11 cellular contexts compared by ENCODE assay signal in the genomic region with DNA sequence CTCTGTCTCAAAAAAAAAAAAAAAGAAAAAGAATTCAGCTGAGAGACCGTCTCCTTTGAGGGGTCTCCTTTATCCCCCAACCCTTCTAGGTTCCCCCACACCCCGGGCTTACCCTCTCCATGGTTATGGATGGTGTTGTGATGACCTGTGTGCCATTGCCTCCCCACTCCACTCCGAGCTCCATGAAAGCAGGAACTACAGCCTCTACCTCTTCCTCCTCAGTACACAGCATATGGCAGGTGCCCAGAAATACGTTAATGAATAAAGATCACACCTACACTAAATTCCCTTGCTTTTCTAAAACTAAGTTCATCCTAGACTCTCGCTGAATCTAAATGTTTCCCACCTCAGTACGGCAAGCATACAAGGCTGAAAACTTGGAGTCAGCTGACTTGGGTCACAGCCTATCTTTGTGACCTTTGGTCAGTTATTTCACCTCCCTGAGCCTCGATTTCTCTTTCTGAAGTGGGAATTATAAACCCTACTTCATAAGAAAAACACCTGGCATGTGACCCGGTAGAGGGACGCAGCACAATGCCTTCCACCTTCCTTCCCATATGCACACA. TPM values are rescaled to one million over a fixed set of nuclear protein-coding genes. Genes with fewer than 3 reads are reported as not detected.
A peak's percentile ranks its signal among the peaks of the same experiment; 100 is the strongest.
DNase-seq lines count a peak whose midpoint lies in the region; ATAC-seq, FAIRE-seq and TF ChIP-seq lines count a peak whose summit lies in the region.
"Had no signal": no experiment of that assay in that cellular context is flagged by ENCODE, and none has a peak within 500 bp of the region (broad histone marks: within the 10 kb centered on the region; RNA-seq: fewer than 3 reads in every experiment).

No MANE protein-coding gene starts in this region.

- no peaks in the 10 kb centered on the region; the same call in 1 of the 2 replicates for H3K23me2 ChIP-seq in H1 (ENCODE audit: low read depth, low read length)

- H3K79me2 ChIP-seq in H1 (ENCODE audit: control insufficient read depth in 1 of 2, insufficient read depth in 2 of 2, low read length in 2 of 2), result no peaks in the 10 kb centered on the region

- H3K9me3 ChIP-seq in left ventricle myocardium inferior (replicated peaks) (no peaks in the 10 kb centered on the region), right cardiac atrium (ENCODE audit: control insufficient read depth, low read length) (no peaks in the 10 kb centered on the region), H1 (ENCODE audit: insufficient read depth in 2 of 2, low read depth in 1 of 2, low read length in 1 of 2) (no peaks in the 10 kb centered on the region), muscle layer of duodenum (ENCODE audit: control insufficient read depth in 1 of 2, low read length in 2 of 2) (no peaks in the 10 kb centered on the region)

- FAIRE-seq in H1 (lab: Jason Lieb, UNC), result no peak
- FAIRE-seq: kidney had no signal

- CTCF ChIA-PET in H1 (lab: Charles Lee; ENCODE audit: partially characterized antibody), result interaction anchor here (0.6 to 6.1 kb wide), 56 partner anchors 8 to 453 kb away, joined by 3 to 82 read pairs (median 4); no protein-coding TSS in a partner anchor

- no peak overlapping the region for H4K91ac ChIP-seq in H1 (replicated peaks; ENCODE audit: insufficient read length, low read length)

- intact Hi-C loops in left ventricle myocardium inferior (cut with micrococcal nuclease) (loop anchor here (5.0 to 10.0 kb wide), 2 partner anchors 285 to 407 kb away; no protein-coding TSS in a partner anchor), right cardiac atrium (cut with DNase I) (loop anchor here (2.0 to 10.0 kb wide), 5 partner anchors 147 to 407 kb away; no protein-coding TSS in a partner anchor), head of caudate nucleus (cut with DNase I) (loop anchor here (5.0 kb wide), 1 partner anchor 285 kb away; no protein-coding TSS in a partner anchor)

- H3K79me1 ChIP-seq in H1 (ENCODE audit: low read depth, low read length), result no peaks in the 10 kb centered on the region

- ATAC-seq in right cardiac atrium (no peak), GM21447 (IDR thresholded peaks at IDR 0.05; ENCODE audit: unreplicated experiment) (no peak), GM18520 (IDR thresholded peaks at IDR 0.05; ENCODE audit: unreplicated experiment) (no peak)

- H3K27me3 ChIP-seq in left ventricle myocardium inferior (ENCODE audit: low read depth) (no peaks in the 10 kb centered on the region), right cardiac atrium (ENCODE audit: control insufficient read depth, insufficient read depth) (no peaks in the 10 kb centered on the region), H1 (replicated peaks in 1 of 4; ENCODE audit: control insufficient read depth in 3 of 4, extremely low read depth in 1 of 4, insufficient read depth in 3 of 4, low read length in 3 of 4) (peaks cover 0 to 4% (median 0%) of the 10 kb centered on the region in 4 experiments; a peak in 4 of 7 replicates), muscle layer of duodenum (ENCODE audit: low read depth, low read length) (no peaks in the 10 kb centered on the region)
- H3K27me3 ChIP-seq: brain microvascular endothelial cell had no signal

- no peak overlapping the region for H2BK12ac ChIP-seq in H1 (ENCODE audit: low read depth, low read length)

- H3K9ac ChIP-seq in H1 (replicated peaks in 1 of 4; ENCODE audit: extremely low read depth in 1 of 4, low read depth in 3 of 4, low read length in 3 of 4), result no peak overlapping the region

- H4K5ac ChIP-seq in H1 (ENCODE audit: insufficient read length, low read depth, low read length), result no peak overlapping the region

- TF ChIP-seq POLR2A in H1 (IDR thresholded peaks at IDR 0.05; ENCODE audit: control extremely low read depth in 1 of 2, low read depth in 2 of 2, low read length in 2 of 2), result no peak

- no peak overlapping the region for H2BK120ac ChIP-seq in H1 (replicated peaks; ENCODE audit: low read depth, low read length)

- H3K14ac ChIP-seq in H1 (ENCODE audit: insufficient read length), result no peak overlapping the region

- H3K23ac ChIP-seq in H1 (ENCODE audit: insufficient read length), result no peak overlapping the region

- DNase-seq in left ventricle myocardium inferior (no peak), right cardiac atrium (no peak), H1 (ENCODE audit: low read depth in 1 of 2, low spot score in 2 of 2) (no peak), iPS-NIHi11 (ENCODE audit: low spot score) (no peak), head of caudate nucleus (no peak)

- no peaks in the 10 kb centered on the region for H3K36me3 ChIP-seq in left ventricle myocardium inferior
- H3K36me3 ChIP-seq in H1 (ENCODE audit: control insufficient read depth in 2 of 4, insufficient read depth in 4 of 4, low read length in 3 of 4), result no peaks in the 10 kb centered on the region
- no peaks in the 10 kb centered on the region for H3K36me3 ChIP-seq in muscle layer of duodenum (ENCODE audit: control insufficient read depth in 1 of 2, insufficient read depth in 2 of 2, low read length in 2 of 2)
- H3K36me3 ChIP-seq: brain microvascular endothelial cell had no signal

- H2BK15ac ChIP-seq in H1 (ENCODE audit: low read length), result no peak overlapping the region

- H2BK5ac ChIP-seq in H1 (ENCODE audit: low read depth, low read length), result no peak overlapping the region

- H2AK5ac ChIP-seq in H1 (ENCODE audit: low read depth, low read length), result no peak overlapping the region

- no peaks in the 10 kb centered on the region for H4K20me1 ChIP-seq in H1 (replicated peaks in 1 of 2; ENCODE audit: control insufficient read depth in 1 of 2, insufficient read depth in 2 of 2, low read length in 2 of 2)

- no peak for TF ChIP-seq EP300 in H1 (IDR thresholded peaks at IDR 0.05; ENCODE audit: borderline replicate concordance in 1 of 2, low read depth in 2 of 2, low read length in 2 of 2)

- TF ChIP-seq RAD21 in H1 (IDR thresholded peaks at IDR 0.05 in 1 of 2, conservative IDR thresholded peaks at IDR 0.05 in 1 of 2; ENCODE audit: low read depth in 2 of 2, low read length in 2 of 2), result no peak

- peaks cover 28% of the 10 kb centered on the region for H3K4me1 ChIP-seq in left ventricle myocardium inferior
- H3K4me1 ChIP-seq in right cardiac atrium (ENCODE audit: control insufficient read depth, insufficient read depth, low read length), result peaks cover 3% of the 10 kb centered on the region
- no peaks in the 10 kb centered on the region; a peak in 1 of 7 replicates for H3K4me1 ChIP-seq in H1 (replicated peaks in 1 of 4; ENCODE audit: control insufficient read depth in 3 of 4, insufficient read depth in 4 of 4, low read length in 3 of 4)
- H3K4me1 ChIP-seq in muscle layer of duodenum (ENCODE audit: control insufficient read depth in 1 of 2, insufficient read depth in 2 of 2, low read length in 2 of 2), result peaks cover 7 to 27% of the 10 kb centered on the region in 2 donors

- H3K4me3 ChIP-seq in left ventricle myocardium inferior (peak overlapping the region; percentile 52), right cardiac atrium (ENCODE audit: low read length) (no peak overlapping the region), H1 (ENCODE audit: extremely low read depth in 1 of 4, insufficient read depth in 2 of 4, low read depth in 3 of 4, low read length in 4 of 4) (no peak overlapping the region), muscle layer of duodenum (ENCODE audit: low read depth in 1 of 2, low read length in 2 of 2) (peak overlapping the region; percentile 32 to 61)

- H3K56ac ChIP-seq in H1 (replicated peaks; ENCODE audit: insufficient read length, low read depth, low read length), result no peak overlapping the region

- TF ChIP-seq CTCF in left ventricle myocardium inferior (IDR thresholded peaks at IDR 0.05; ENCODE audit: borderline replicate concordance), result no peak
- TF ChIP-seq CTCF in H1 (IDR thresholded peaks at IDR 0.05; ENCODE audit: control extremely low read depth in 1 of 3, insufficient read depth in 1 of 3, low read depth in 1 of 3, low read length in 3 of 3), result no peak

- no peak overlapping the region for H4K8ac ChIP-seq in H1 (ENCODE audit: extremely low read depth, insufficient read depth, low read length)

- H3K4me2 ChIP-seq in H1 (ENCODE audit: insufficient read depth in 1 of 2, low read depth in 2 of 2, low read length in 2 of 2), result peak overlapping the region in 1 of 2 experiments; percentile 41; a peak in 2 of 4 replicates

- no peak overlapping the region for H3K4ac ChIP-seq in H1 (replicated peaks; ENCODE audit: insufficient read length, low read depth, low read length)

- POLR2A ChIA-PET in H1 (lab: Charles Lee; ENCODE audit: partially characterized antibody), result interaction anchor here (0.9 to 1.9 kb wide), 3 partner anchors 277 to 312 kb away, joined by 3 to 4 read pairs (median 3); no protein-coding TSS in a partner anchor

- no peak overlapping the region for H2BK20ac ChIP-seq in H1 (ENCODE audit: low read length)

- 54% methylated on average over 9 of the region's 9 CpGs for WGBS in right cardiac atrium
- WGBS in H1 (ENCODE audit: extremely low coverage in 1 of 2, insufficient coverage in 1 of 2, insufficient read length in 1 of 2, insufficient replicate concordance in 2 of 2, low coverage in 1 of 2, low lambda C conversion rate in 2 of 2, missing lambda C conversion rate in 1 of 2), 2 experiments, result 63% methylated on average over 8 of the region's 9 CpGs; no CpG with 5 or more reads in 1 of the 2 experiments

- H3K27ac ChIP-seq in left ventricle myocardium inferior (replicated peaks) (no peak overlapping the region), right cardiac atrium (ENCODE audit: low read length) (no peak overlapping the region), H1 (ENCODE audit: low read depth, low read length) (no peak overlapping the region), muscle layer of duodenum (ENCODE audit: low read length) (no peak overlapping the region)
- H3K27ac ChIP-seq: brain microvascular endothelial cell, HL-60 had no signal

- no peak overlapping the region for H3K18ac ChIP-seq in H1 (ENCODE audit: extremely low read depth, low read length)

- H2AFZ ChIP-seq in H1 (ENCODE audit: low read length), result peak overlapping the region; percentile 86; the same call in 1 of the 2 replicates

RNA-seq across cellular contexts. Expression of gene COPRS, which starts 17.1 kb away (rescaled TPM):
- total RNA-seq in left ventricle myocardium inferior (52.5 TPM), right cardiac atrium (10 to 100 TPM; 42.9 to 56.1 (median 46.0) TPM)
- polyA plus RNA-seq in right cardiac atrium (57.9 TPM), H1 (2011; rRNA removed) (32.4 and 40.9 TPM in 2 replicates)
- 47.4 and 49.3 TPM in 2 replicates for total RNA-seq in H1 (2021; fragmentation: NEBNext Ultra II Directional; extraction: Animal tissue kit (Norgen Biotek cat#: 25700))
- polyA plus RNA-seq in H1 (2011; cell fraction: cytosol; rRNA removed), result 35.4 TPM
- polyA plus RNA-seq in H1 (2011; cell fraction: nucleus; rRNA removed), result 19.8 TPM
- 57.5 to 63.5 TPM (median 60.2 TPM) in 4 replicates for polyA plus RNA-seq in H1 (2012, experiment 1 of 2)
- polyA plus RNA-seq in H1 (2012, experiment 2 of 2), result 72.4 TPM
- 33.5 TPM for polyA plus RNA-seq in H1 (2013, experiment 1 of 2)
- 35.9 TPM for polyA plus RNA-seq in H1 (2013, experiment 2 of 2)
- polyA minus RNA-seq in H1 (2011; rRNA and poly(A)+ RNA removed), result 21.5 and 29.2 TPM in 2 replicates
- 19.2 TPM for polyA minus RNA-seq in H1 (2011; cell fraction: cytosol; rRNA and poly(A)+ RNA removed)
- 10.9 TPM for polyA minus RNA-seq in H1 (2011; cell fraction: nucleus; rRNA and poly(A)+ RNA removed)

RNA-seq across cellular contexts. Expression of gene UTP6, which starts 59.6 kb away (rescaled TPM):
- 32.0 TPM for total RNA-seq in left ventricle myocardium inferior
- 10 to 100 TPM; 25.2 to 34.5 (median 31.5) TPM for total RNA-seq in right cardiac atrium
- polyA plus RNA-seq in right cardiac atrium, result 24.4 TPM
- 96.2 and 108 TPM in 2 replicates for total RNA-seq in H1 (2021; fragmentation: NEBNext Ultra II Directional; extraction: Animal tissue kit (Norgen Biotek cat#: 25700))
- 7.2 and 12.8 TPM in 2 replicates for polyA plus RNA-seq in H1 (2011; rRNA removed)
- 22.9 TPM for polyA plus RNA-seq in H1 (2011; cell fraction: cytosol; rRNA removed)
- 7.2 TPM for polyA plus RNA-seq in H1 (2011; cell fraction: nucleus; rRNA removed)
- 69.7 to 110 TPM (median 79.8 TPM) in 4 replicates for polyA plus RNA-seq in H1 (2012, experiment 1 of 2)
- polyA plus RNA-seq in H1 (2012, experiment 2 of 2), result 18.6 TPM
- 63.6 TPM for polyA plus RNA-seq in H1 (2013, experiment 1 of 2)
- 61.4 TPM for polyA plus RNA-seq in H1 (2013, experiment 2 of 2)
- polyA minus RNA-seq in H1 (2011; rRNA and poly(A)+ RNA removed), result 12.7 and 15.9 TPM in 2 replicates
- 19.4 TPM for polyA minus RNA-seq in H1 (2011; cell fraction: cytosol; rRNA and poly(A)+ RNA removed)
- polyA minus RNA-seq in H1 (2011; cell fraction: nucleus; rRNA and poly(A)+ RNA removed), result 14.0 TPM

Comparison
In these comparisons a context has a peak if more than half of its experiments do, and no peak if none do; other contexts are left out.
1. H3K4me3 ChIP-seq: peak in left ventricle myocardium inferior (single experiment) and muscle layer of duodenum (2 of 2); none in right cardiac atrium (single experiment) and H1 (0 of 4).